In the genomic region with DNA sequence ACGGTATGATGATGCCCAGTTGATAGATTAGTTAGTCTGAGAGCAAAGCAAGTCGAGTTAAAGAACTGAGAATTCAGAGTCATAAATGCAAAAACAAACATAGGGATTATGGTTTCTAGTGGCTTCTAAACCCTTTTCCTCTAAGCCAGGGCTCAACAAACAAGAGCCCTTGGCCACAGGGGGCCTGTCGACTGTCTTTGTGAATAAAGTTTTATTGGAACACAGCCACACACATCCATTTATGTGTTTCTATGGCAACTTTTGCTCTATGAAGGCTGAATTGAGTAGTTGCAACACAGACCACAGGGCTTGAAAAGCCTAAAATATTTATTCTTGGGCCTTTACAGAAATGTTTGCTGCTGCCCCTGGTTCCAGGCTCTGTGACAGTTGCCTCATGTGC, we compare ENCODE assay signal across 16 cellular contexts.
DNase-seq lines count a peak whose midpoint lies in the region; TF ChIP-seq lines count a peak whose summit lies in the region.
"Had no signal": no experiment of that assay in that cellular context is flagged by ENCODE, and none has a peak within 500 bp of the region (broad histone marks: within the 10 kb centered on the region; RNA-seq: fewer than 3 reads in every experiment).

No MANE protein-coding gene starts in this region.

- no peak overlapping the region for H3K4me2 ChIP-seq in trophoblast cell (ENCODE audit: low read length)

- H3K9me3 ChIP-seq in A673 (ENCODE audit: low read depth, low read length, poor library complexity, severe bottlenecking) (no peaks in the 10 kb centered on the region), esophagus squamous epithelium (no peaks in the 10 kb centered on the region), trophoblast cell (ENCODE audit: insufficient read depth, low read depth, low read length) (no peaks in the 10 kb centered on the region), BE2C (no peaks in the 10 kb centered on the region)

- no peaks in the 10 kb centered on the region for H3K79me2 ChIP-seq in trophoblast cell (ENCODE audit: control insufficient read depth, insufficient read depth, low read length, poor library complexity)

- no peak overlapping the region for H3K18ac ChIP-seq in trophoblast cell (ENCODE audit: low read length)

- H3K27ac ChIP-seq in A673 (ENCODE audit: low read depth, low read length, poor library complexity, severe bottlenecking), result peak overlapping the region; percentile 3
- peak overlapping the region in 3 of 4 donors; percentile 14 to 26 (median 21) for H3K27ac ChIP-seq in esophagus squamous epithelium
- peak overlapping the region; percentile 56 for H3K27ac ChIP-seq in trophoblast cell (ENCODE audit: low read depth, low read length)
- H3K27ac ChIP-seq: HL-60 had no signal

- no peak overlapping the region for H3K23ac ChIP-seq in trophoblast cell (ENCODE audit: low read length)

- POLR2A ChIA-PET in A673 (lab: Charles Lee; ENCODE audit: low non-redundant PET), result no interaction called here

- TF ChIP-seq POLR2A in esophagus squamous epithelium (IDR thresholded peaks at IDR 0.05), result no peak

- BruUV-seq in A673 (replicated peaks; lab: Mats Ljungman, UMichigan), result no TSS peak

- CTCF ChIA-PET in A673 (lab: Charles Lee), result no interaction called here

- peak overlapping the region; percentile 85 for H2BK12ac ChIP-seq in trophoblast cell (ENCODE audit: low read length)

- H3K14ac ChIP-seq in trophoblast cell (ENCODE audit: low read length), result peak overlapping the region; percentile 36

- intact Hi-C loops in A673 (cut with micrococcal nuclease; ENCODE audit: unreplicated experiment), result no loop called here
- intact Hi-C loops in esophagus squamous epithelium (cut with DNase I), result no loop called here

- H3K4me1 ChIP-seq in A673 (ENCODE audit: insufficient read depth, low read length, poor library complexity, severe bottlenecking) (peaks cover 34% of the 10 kb centered on the region), esophagus squamous epithelium (peaks cover 0 to 74% (median 37%) of the 10 kb centered on the region in 3 donors), trophoblast cell (ENCODE audit: control insufficient read depth in 1 of 2, insufficient read depth in 2 of 2, low read length in 2 of 2) (peaks cover 4 to 5% of the 10 kb centered on the region in 2 experiments), BE2C (no peaks in the 10 kb centered on the region)

- H2AFZ ChIP-seq in trophoblast cell (ENCODE audit: insufficient read depth, low read length, poor library complexity), result no peak overlapping the region

- DNase-seq in A673 (ENCODE audit: low spot score) (no peak), MV-4-11 (lab: John Stamatoyannopoulos, UW) (peak; percentile 25), esophagus squamous epithelium (lab: John Stamatoyannopoulos, UW) (no peak), trophoblast cell (no peak), DMS 273 treated with DMSO at 0.1 percent for 48 hours (lab: John Stamatoyannopoulos, UW) (no peak), glomerular visceral epithelial cell (ENCODE audit: extremely low spot score) (no peak), activated gamma-delta T cell (lab: John Stamatoyannopoulos, UW) (no peak), BE2C (no peak)
- DNase-seq: ACHN; CD4-positive, alpha-beta memory T cell; EL; KBM-7; NCI-H1105; NCI-H187 treated with DMSO at 0.1 percent for 48 hours; NCI-H526 had no signal

- H3K4me3 ChIP-seq in A673 (ENCODE audit: low read depth, low read length, poor library complexity, severe bottlenecking), result no peak overlapping the region
- no peak overlapping the region for H3K4me3 ChIP-seq in esophagus squamous epithelium
- H3K4me3 ChIP-seq in trophoblast cell (ENCODE audit: low read depth, low read length), result no peak overlapping the region
- no peak overlapping the region for H3K4me3 ChIP-seq in BE2C (ENCODE audit: low read depth, low read length)

- H4K12ac ChIP-seq in trophoblast cell (ENCODE audit: low read depth, low read length), result no peak overlapping the region

- H3K36me3 ChIP-seq in A673 (ENCODE audit: insufficient read depth, low read length, poor library complexity, severe bottlenecking) (peaks cover 14% of the 10 kb centered on the region), esophagus squamous epithelium (no peaks in the 10 kb centered on the region), trophoblast cell (ENCODE audit: control insufficient read depth in 1 of 2, insufficient read depth in 2 of 2, low read length in 2 of 2) (no peaks in the 10 kb centered on the region), BE2C (no peaks in the 10 kb centered on the region)

- no peaks in the 10 kb centered on the region for H3K79me1 ChIP-seq in trophoblast cell (ENCODE audit: low read length)

- no peak overlapping the region for H3K4ac ChIP-seq in trophoblast cell (ENCODE audit: low read depth, low read length)

- peak overlapping the region; percentile 57 for H2BK5ac ChIP-seq in trophoblast cell (ENCODE audit: low read depth, low read length, poor library complexity)

- TF ChIP-seq CTCF in A673 (conservative IDR thresholded peaks at IDR 0.05; ENCODE audit: low read depth, low read length) (no peak), esophagus squamous epithelium (IDR thresholded peaks at IDR 0.05) (no peak), BE2C (IDR thresholded peaks at IDR 0.05; ENCODE audit: low read depth, low read length) (no peak)

- no peak overlapping the region for H3K9ac ChIP-seq in trophoblast cell (ENCODE audit: low read length)

- peak overlapping the region; percentile 39 for H4K91ac ChIP-seq in trophoblast cell (ENCODE audit: low read depth, low read length)

- no peak overlapping the region for H2AK5ac ChIP-seq in trophoblast cell (ENCODE audit: low read length)

- 16 to 25% methylated on average over 3 of the region's 3 CpGs for WGBS in esophagus squamous epithelium, 2 donors
- no CpG with 5 or more reads among the region's 3 CpGs for WGBS in trophoblast cell (ENCODE audit: extremely low coverage, insufficient coverage, insufficient read length)

- H4K8ac ChIP-seq in trophoblast cell (ENCODE audit: low read depth, low read length), result no peak overlapping the region

- H3K27me3 ChIP-seq in A673 (replicated peaks; ENCODE audit: insufficient read depth, low read depth, low read length, poor library complexity) (no peaks in the 10 kb centered on the region), esophagus squamous epithelium (no peaks in the 10 kb centered on the region), trophoblast cell (ENCODE audit: insufficient read depth, low read length) (no peaks in the 10 kb centered on the region), BE2C (no peaks in the 10 kb centered on the region)

- peak overlapping the region; percentile 28 for H2BK120ac ChIP-seq in trophoblast cell (ENCODE audit: insufficient read depth, low read length, poor library complexity)

Comparison
In these comparisons a context has a peak if more than half of its experiments do, and no peak if none do; other contexts are left out.
1. H3K27ac ChIP-seq: peak in every context shown above with its lines; median percentile 56 in trophoblast cell; 21 in esophagus squamous epithelium; 3 in A673.